Comparison of ENCODE assay signal across 8 cellular contexts in the genomic region with DNA sequence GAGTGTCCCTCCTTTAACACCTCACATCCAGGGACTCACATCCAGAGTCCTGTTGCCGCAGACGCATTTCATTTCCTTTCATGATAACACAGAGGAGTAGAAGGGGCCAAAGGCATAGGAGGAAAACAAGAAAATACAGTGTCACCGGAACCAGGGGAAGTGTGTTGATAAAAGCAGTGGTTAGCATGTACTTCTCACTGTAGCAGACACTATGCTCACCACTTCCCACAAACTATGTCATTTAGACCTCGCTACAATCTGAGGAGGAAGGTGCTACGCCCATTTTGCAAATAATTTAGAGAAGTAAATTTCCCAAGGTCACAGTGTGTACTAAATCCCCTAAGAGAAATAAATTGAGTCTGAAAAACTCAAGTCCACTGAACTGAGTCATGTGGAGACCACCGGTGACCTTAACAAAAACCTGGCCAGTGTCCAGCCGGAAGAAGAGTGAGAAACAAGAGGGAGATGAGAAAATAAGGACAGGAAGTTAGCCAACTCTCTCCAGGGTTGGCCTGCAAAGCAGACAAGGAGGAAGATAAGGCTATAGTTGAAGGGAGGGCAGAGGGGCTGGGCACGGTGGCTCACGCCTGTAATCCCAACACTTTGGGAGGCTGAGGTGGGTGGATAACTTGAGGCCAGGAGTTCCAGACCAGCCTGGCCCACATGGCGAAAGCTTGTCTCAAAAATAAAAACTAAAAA. TPM values are rescaled to one million over a fixed set of nuclear protein-coding genes. Genes with fewer than 3 reads are reported as not detected.
DNase-seq lines count a peak whose midpoint lies in the region; ATAC-seq and TF ChIP-seq lines count a peak whose summit lies in the region.

No MANE protein-coding gene starts in this region.

- TF ChIP-seq POLR2A in gastrocnemius medialis (IDR thresholded peaks at IDR 0.05) = no peak

- H3K36me3 ChIP-seq in BLaER1 treated with 17β-estradiol and CSF1 and Interleukin-3, amounts not matched to agents 10 nM and 100 nM = no peaks in the 10 kb centered on the region
- no peaks in the 10 kb centered on the region for H3K36me3 ChIP-seq in gastrocnemius medialis

- no peak for TF ChIP-seq CTCF in choroid plexus epithelial cell (conservative IDR thresholded peaks at IDR 0.05; ENCODE audit: low read depth, low read length)
- no peak for TF ChIP-seq CTCF in gastrocnemius medialis (IDR thresholded peaks at IDR 0.05 in 4 of 5, conservative IDR thresholded peaks at IDR 0.05 in 1 of 5)

- peak; percentile 78 for ATAC-seq in GM19372 (IDR thresholded peaks at IDR 0.05; ENCODE audit: low read depth, unreplicated experiment)
- peak; percentile 87 for ATAC-seq in HG03565 (IDR thresholded peaks at IDR 0.05; ENCODE audit: unreplicated experiment)
- peak; percentile 30 to 49 for ATAC-seq in gastrocnemius medialis

- no peaks in the 10 kb centered on the region for H3K27me3 ChIP-seq in BLaER1 treated with 17β-estradiol and CSF1 and Interleukin-3, amounts not matched to agents 10 nM and 100 nM
- H3K27me3 ChIP-seq in gastrocnemius medialis = no peaks in the 10 kb centered on the region

- H4K20me1 ChIP-seq in BLaER1 treated with 17β-estradiol and CSF1 and Interleukin-3, amounts not matched to agents 10 nM and 100 nM = no peaks in the 10 kb centered on the region

- H3K4me3 ChIP-seq in BLaER1 treated with 17β-estradiol and CSF1 and Interleukin-3, amounts not matched to agents 10 nM and 100 nM = no peak overlapping the region
- H3K4me3 ChIP-seq in choroid plexus epithelial cell (ENCODE audit: low read depth, low read length) (no peak overlapping the region), gastrocnemius medialis (no peak overlapping the region)

- peaks cover 9 to 47% (median 21%) of the 10 kb centered on the region in 10 experiments; a peak in 18 of 20 replicates for H3K4me1 ChIP-seq in BLaER1 treated with 17β-estradiol and CSF1 and Interleukin-3, amounts not matched to agents 10 nM and 100 nM
- peaks cover 0 to 8% of the 10 kb centered on the region in 2 donors for H3K4me1 ChIP-seq in gastrocnemius medialis

- peak overlapping the region in 8 of 11 experiments; percentile 26 to 86 (median 72); a peak in 13 of 22 replicates for H3K27ac ChIP-seq in BLaER1 treated with 17β-estradiol and CSF1 and Interleukin-3, amounts not matched to agents 10 nM and 100 nM
- H3K27ac ChIP-seq in gastrocnemius medialis = peak overlapping the region in 1 of 4 donors; percentile 20

- DNase-seq in choroid plexus epithelial cell (ENCODE audit: low read depth) (peak; percentile 36), gastrocnemius medialis (peak; percentile 19 to 38), NCI-H2227 (lab: John Stamatoyannopoulos, UW; ENCODE audit: unreplicated experiment) (no peak), NCI-H146 (lab: John Stamatoyannopoulos, UW) (no peak), amygdala (lab: John Stamatoyannopoulos, UW) (no peak)

- H3K9me3 ChIP-seq in BLaER1 treated with 17β-estradiol and CSF1 and Interleukin-3, amounts not matched to agents 10 nM and 100 nM (replicated peaks in 1 of 11) = peaks cover 0 to 11% (median 6%) of the 10 kb centered on the region in 11 experiments; a peak in 9 of 22 replicates
- no peaks in the 10 kb centered on the region for H3K9me3 ChIP-seq in gastrocnemius medialis

- in situ Hi-C loops in gastrocnemius medialis (cut with MboI; ENCODE audit: low sequenced_read_pairs in 4 of 4) = no loop called here

- intact Hi-C loops in gastrocnemius medialis (cut with DNase I; ENCODE audit: low total_unique reads) = no loop called here

- peak overlapping the region; percentile 1 to 92 (median 71) for H3K4me2 ChIP-seq in BLaER1 treated with 17β-estradiol and CSF1 and Interleukin-3, amounts not matched to agents 10 nM and 100 nM

- H3K9ac ChIP-seq in BLaER1 treated with 17β-estradiol and CSF1 and Interleukin-3, amounts not matched to agents 10 nM and 100 nM = peak overlapping the region in 6 of 11 experiments; percentile 8 to 64 (median 47); a peak in 6 of 22 replicates

RNA-seq across cellular contexts. Expression of gene TMCC3, which starts 25.8 kb away (rescaled TPM):
- 10 to 100 TPM; 17.2 to 51.6 (median 39.5) TPM for total RNA-seq in gastrocnemius medialis

Comparison
In these comparisons a context has a peak if more than half of its experiments do, and no peak if none do; other contexts are left out.
1. DNase-seq: peak in choroid plexus epithelial cell (single experiment) and gastrocnemius medialis (2 of 2); none in NCI-H2227 (single experiment), NCI-H146 (single experiment) and amygdala (0 of 56).
2. Peak in every context shown above with its lines, with median percentiles within 50 percentile points of each other: ATAC-seq.